In genomic region chr1:29655945-29656866, GRCh38 we compare ENCODE assay signal across 11 cellular contexts.
DNase-seq lines count a peak whose midpoint lies in the region; ATAC-seq, FAIRE-seq and TF ChIP-seq lines count a peak whose summit lies in the region.
"Had no signal": no experiment of that assay in that cellular context is flagged by ENCODE, and none has a peak within 500 bp of the region (broad histone marks: within the 10 kb centered on the region; RNA-seq: fewer than 3 reads in every experiment).

No MANE protein-coding gene starts in this region.

- 45% methylated on average over 8 of the region's 8 CpGs for WGBS in SK-N-SH (ENCODE audit: low lambda C conversion rate)
- 15 to 21% methylated on average over 8 of the region's 8 CpGs for WGBS in pancreas, 2 donors
- WGBS in prostate gland: 29% methylated on average over 8 of the region's 8 CpGs

- H4K20me1 ChIP-seq in SK-N-SH (ENCODE audit: insufficient read depth): no peaks in the 10 kb centered on the region

- H3F3A ChIP-seq in SK-N-SH (replicated peaks; ENCODE audit: insufficient read depth): no peaks in the 10 kb centered on the region

- H3K4me3 ChIP-seq in SK-N-SH (ENCODE audit: low read depth in 2 of 2, low read length in 1 of 2) (peak overlapping the region in 1 of 2 experiments; percentile 12; a peak in 1 of 4 replicates), colonic mucosa (no peak overlapping the region), pancreas (no peak overlapping the region), prostate gland (no peak overlapping the region)

- peak; percentile 60 for TF ChIP-seq RAD21 in SK-N-SH (IDR thresholded peaks at IDR 0.05; ENCODE audit: low read length)

- no peaks in the 10 kb centered on the region; the same call in 1 of the 2 replicates for H3K9me3 ChIP-seq in SK-N-SH
- H3K9me3 ChIP-seq in colonic mucosa: no peaks in the 10 kb centered on the region
- H3K9me3 ChIP-seq in pancreas: peaks cover 0 to 5% (median 0%) of the 10 kb centered on the region in 4 donors
- no peaks in the 10 kb centered on the region for H3K9me3 ChIP-seq in prostate gland

- FAIRE-seq in pancreas (lab: Jason Lieb, UNC): no peak

- no peaks in the 10 kb centered on the region for H3K4me1 Mint-ChIP-seq in T-cell

- H2AFZ ChIP-seq in SK-N-SH (ENCODE audit: low read depth): no peak overlapping the region

- no peak overlapping the region for H3K27ac Mint-ChIP-seq in T-cell

- ATAC-seq in SK-N-SH treated with all-trans-retinoic acid at 6 μM for 48 hours (no peak), pancreas (peak in 3 of 4 donors; percentile 36 to 78 (median 66)), HG03432 (IDR thresholded peaks at IDR 0.05; ENCODE audit: unreplicated experiment) (no peak), T-cell (replicated peaks in 1 of 4) (no peak)

- H3K27ac ChIP-seq in SK-N-SH (ENCODE audit: low read depth in 2 of 2, low read length in 1 of 2) (no peak overlapping the region), colonic mucosa (no peak overlapping the region), pancreas (no peak overlapping the region), prostate gland (no peak overlapping the region)

- H3K36me3 Mint-ChIP-seq in T-cell: no peaks in the 10 kb centered on the region

- no peaks in the 10 kb centered on the region for H3K27me3 ChIP-seq in SK-N-SH (ENCODE audit: insufficient read depth)
- no peaks in the 10 kb centered on the region for H3K27me3 ChIP-seq in colonic mucosa
- H3K27me3 ChIP-seq in pancreas: no peaks in the 10 kb centered on the region
- H3K27me3 ChIP-seq in prostate gland (replicated peaks; ENCODE audit: insufficient read depth): no peaks in the 10 kb centered on the region

- H3K4me2 ChIP-seq in SK-N-SH: no peak overlapping the region

- TF ChIP-seq EP300 in SK-N-SH (IDR thresholded peaks at IDR 0.05; ENCODE audit: borderline replicate concordance in 1 of 2, low read depth in 1 of 2, low read length in 1 of 2): no peak

- no peaks in the 10 kb centered on the region for H3K9me2 ChIP-seq in SK-N-SH

- peak; percentile 53 for DNase-seq in SK-N-SH
- DNase-seq in HT1080 (ENCODE audit: low read depth): peak; percentile 47
- DNase-seq in colonic mucosa: peak; percentile 13
- peak in 2 of 6 donors; percentile 23 to 33 for DNase-seq in pancreas
- no peak for DNase-seq in prostate gland (ENCODE audit: low spot score)
- DNase-seq in T-cell: no peak
- DNase-seq: COR-L47; kidney glomerular epithelial cell; stimulated activated CD4-positive, alpha-beta T cell treated with anti-CD3 and anti-CD28 coated beads, Interleukin-4, amount 100 ng/mL, for 1 hour had no signal

- peaks cover 26 to 29% of the 10 kb centered on the region in 2 donors for H3K27me3 Mint-ChIP-seq in T-cell

- H3K4me1 ChIP-seq in SK-N-SH (ENCODE audit: control insufficient read depth in 1 of 2, insufficient read depth in 2 of 2, low read depth in 1 of 2, low read length in 1 of 2): peaks cover 0 to 18% of the 10 kb centered on the region in 2 experiments; a peak in 1 of 4 replicates
- no peaks in the 10 kb centered on the region for H3K4me1 ChIP-seq in colonic mucosa
- no peaks in the 10 kb centered on the region for H3K4me1 ChIP-seq in pancreas
- H3K4me1 ChIP-seq in prostate gland (replicated peaks): no peaks in the 10 kb centered on the region

- intact Hi-C loops in colonic mucosa (cut with DNase I) (no loop called here), pancreas (cut with DNase I) (no loop called here), prostate gland (cut with DNase I) (no loop called here)

- POLR2A ChIA-PET in SK-N-SH (lab: Yijun Ruan, JAX) (no interaction called here), T-cell (lab: Charles Lee) (no interaction called here)

- H3K9me3 Mint-ChIP-seq in T-cell: peaks cover 8 to 21% (median 9%) of the 10 kb centered on the region in 3 donors

- no peaks in the 10 kb centered on the region for H3K79me2 ChIP-seq in SK-N-SH (ENCODE audit: insufficient read depth)

- CTCF ChIA-PET in SK-N-SH (lab: Yijun Ruan, JAX) (interaction anchor here (0.6 to 1.8 kb wide), 9 partner anchors 11 to 258 kb away, joined by 3 to 8 read pairs (median 3); no protein-coding TSS in a partner anchor), T-cell (lab: Charles Lee) (no interaction called here)

- TF ChIP-seq CTCF in SK-N-SH (IDR thresholded peaks at IDR 0.05) (peak; percentile 46), colonic mucosa (IDR thresholded peaks at IDR 0.05) (no peak), pancreas (IDR thresholded peaks at IDR 0.05) (peak in 1 of 4 donors; percentile 28), prostate gland (IDR thresholded peaks at IDR 0.05) (no peak)

- no peak for TF ChIP-seq POLR2A in prostate gland (IDR thresholded peaks at IDR 0.05)

- no peak overlapping the region for H3K9ac ChIP-seq in SK-N-SH
- H3K9ac ChIP-seq in colonic mucosa (ENCODE audit: low read depth in 2 of 2, low read length in 2 of 2): no peak overlapping the region

- H3K4me3 Mint-ChIP-seq in T-cell: no peak overlapping the region

- H3K36me3 ChIP-seq in SK-N-SH (replicated peaks in 1 of 2; ENCODE audit: control insufficient read depth in 1 of 2, insufficient read depth in 2 of 2, low read length in 1 of 2) (no peaks in the 10 kb centered on the region), colonic mucosa (no peaks in the 10 kb centered on the region), pancreas (no peaks in the 10 kb centered on the region), prostate gland (no peaks in the 10 kb centered on the region)

TF ChIP-seq in SK-N-SH, 30 proteins besides CTCF, POLR2A, EP300 and RAD21:
- no peak for TF ChIP-seq SIN3A (IDR thresholded peaks at IDR 0.05; ENCODE audit: borderline replicate concordance, low read depth, low read length)
- no peak for TF ChIP-seq YY1 (IDR thresholded peaks at IDR 0.05; ENCODE audit: low read depth)
- peak; percentile 47; the same call in 1 of the 2 replicates for TF ChIP-seq SMC3 (IDR thresholded peaks at IDR 0.05; ENCODE audit: low read depth, low read length)
- no peak for TF ChIP-seq IRF3 (IDR thresholded peaks at IDR 0.05; ENCODE audit: low read depth, low read length)
- no peak for TF ChIP-seq TEAD4 (IDR thresholded peaks at IDR 0.05; ENCODE audit: borderline replicate concordance, insufficient read depth)

TF ChIP-seq in SK-N-SH treated with all-trans-retinoic acid at 6 μM for 48 hours, 23 proteins besides CTCF, POLR2A, EP300 and RAD21 (continues in another document):
- TF ChIP-seq ZNF8 (CRISPR knock-in tag; IDR thresholded peaks at IDR 0.05) (no peak), POU6F1 (CRISPR knock-in tag; IDR thresholded peaks at IDR 0.05; ENCODE audit: borderline replicate concordance, low read depth) (no peak), ISL1 (CRISPR knock-in tag; IDR thresholded peaks at IDR 0.05) (no peak), ZNF70 (CRISPR knock-in tag; IDR thresholded peaks at IDR 0.05) (no peak), CREB5 (CRISPR knock-in tag; IDR thresholded peaks at IDR 0.05; ENCODE audit: low read depth) (no peak), TCF4 (CRISPR knock-in tag; IDR thresholded peaks at IDR 0.05; ENCODE audit: borderline replicate concordance) (no peak), CSRNP3 (CRISPR knock-in tag; IDR thresholded peaks at IDR 0.05) (no peak), ESRRG (CRISPR knock-in tag; IDR thresholded peaks at IDR 0.05) (no peak), ARNTL (CRISPR knock-in tag; IDR thresholded peaks at IDR 0.05; ENCODE audit: borderline replicate concordance, low read depth) (no peak), ZC3H10 (CRISPR knock-in tag; IDR thresholded peaks at IDR 0.05) (no peak), CSDC2 (CRISPR knock-in tag; IDR thresholded peaks at IDR 0.05) (no peak), SNAI2 (CRISPR knock-in tag; IDR thresholded peaks at IDR 0.05) (no peak)

Comparison
In these comparisons a context has a peak if more than half of its experiments do, and no peak if none do; other contexts are left out.
1. DNase-seq: peak in SK-N-SH (single experiment), HT1080 (single experiment) and colonic mucosa (single experiment); none in prostate gland (single experiment) and T-cell (0 of 34).
2. ATAC-seq: peak in pancreas (3 of 4); none in SK-N-SH treated with all-trans-retinoic acid at 6 μM for 48 hours (single experiment), HG03432 (single experiment) and T-cell (0 of 4).